In genomic region chr2:64622443-64623231, GRCh38 we compare ENCODE assay signal across 14 cellular contexts. TPM values are rescaled to one million over a fixed set of nuclear protein-coding genes. Genes with fewer than 3 reads are reported as not detected.
DNase-seq lines count a peak whose midpoint lies in the region; ATAC-seq, FAIRE-seq and TF ChIP-seq lines count a peak whose summit lies in the region.
"Had no signal": no experiment of that assay in that cellular context is flagged by ENCODE, and none has a peak within 500 bp of the region (broad histone marks: within the 10 kb centered on the region; RNA-seq: fewer than 3 reads in every experiment).

No MANE protein-coding gene starts in this region.

- H3K27ac ChIP-seq in HUES6 (ENCODE audit: low read depth, low read length): no peak overlapping the region
- H3K27ac ChIP-seq in neural progenitor cell: peak overlapping the region; percentile 60
- H3K27ac ChIP-seq: parathyroid adenoma, thyroid gland had no signal

- H4K20me1 ChIP-seq in neural progenitor cell (ENCODE audit: low read depth): no peaks in the 10 kb centered on the region

- no peak overlapping the region for H3K4me3 Mint-ChIP-seq in neural progenitor cell
- H3K4me3 Mint-ChIP-seq: activated naive CD8-positive, alpha-beta T cell; immature natural killer cell had no signal

- DNase-seq in BJ (ENCODE audit: low read depth): no peak
- no peak for DNase-seq in fibroblast of mammary gland (ENCODE audit: low read depth)
- DNase-seq in neural progenitor cell (ENCODE audit: low spot score): peak; percentile 63
- no peak for DNase-seq in midbrain (lab: John Stamatoyannopoulos, UW)
- no peak for DNase-seq in H54 (ENCODE audit: insufficient read length, low spot score)
- no peak for DNase-seq in kidney glomerular epithelial cell (lab: John Stamatoyannopoulos, UW)
- DNase-seq: DMS153, immature natural killer cell, NCI-H2081 treated with DMSO at 0.1 percent for 48 hours, thyroid gland had no signal

- H3F3A ChIP-seq in neural progenitor cell (ENCODE audit: low read depth): peaks cover 40% of the 10 kb centered on the region

- peaks cover 59% of the 10 kb centered on the region for H3K4me1 Mint-ChIP-seq in neural progenitor cell
- H3K4me1 Mint-ChIP-seq: immature natural killer cell had no signal

- no peak for ATAC-seq in GM21619 (IDR thresholded peaks at IDR 0.05; ENCODE audit: unreplicated experiment)

- CTCF ChIA-PET in BJ (lab: Yijun Ruan, JAX): interaction anchor here (0.7 to 1.6 kb wide), 3 partner anchors 10 to 576 kb away, joined by 3 to 4 read pairs (median 3); no protein-coding TSS in a partner anchor

- FAIRE-seq in H54 (lab: Jason Lieb, UNC): no peak

- H3K27ac Mint-ChIP-seq in neural progenitor cell: peak overlapping the region; percentile 3
- H3K27ac Mint-ChIP-seq: activated naive CD8-positive, alpha-beta T cell had no signal

- H3K4me3 ChIP-seq in BJ (ENCODE audit: low read depth, low read length) (no peak overlapping the region), HUES6 (ENCODE audit: low read depth, low read length) (no peak overlapping the region), fibroblast of mammary gland (ENCODE audit: control insufficient read depth, low read depth, low read length) (no peak overlapping the region), neural progenitor cell (no peak overlapping the region)
- H3K4me3 ChIP-seq: thyroid gland had no signal

- TF ChIP-seq POLR2A in H54 (IDR thresholded peaks at IDR 0.05; ENCODE audit: low read depth, low read length): no peak

- H3K36me3 ChIP-seq in BJ (ENCODE audit: control insufficient read depth, insufficient read depth, low read length) (no peaks in the 10 kb centered on the region), HUES6 (ENCODE audit: control insufficient read depth, insufficient read depth, low read length) (no peaks in the 10 kb centered on the region), neural progenitor cell (no peaks in the 10 kb centered on the region)
- H3K36me3 ChIP-seq: thyroid gland had no signal

- H3K9ac ChIP-seq in HUES6 (ENCODE audit: low read length) (peak overlapping the region; percentile 22), neural progenitor cell (no peak overlapping the region)
- H3K9ac ChIP-seq: parathyroid adenoma had no signal

- H3K4me2 ChIP-seq in neural progenitor cell: peak overlapping the region; percentile 48

- no peaks in the 10 kb centered on the region for H3K36me3 Mint-ChIP-seq in neural progenitor cell
- H3K36me3 Mint-ChIP-seq: activated naive CD8-positive, alpha-beta T cell; immature natural killer cell had no signal

- H3K27me3 ChIP-seq in BJ (ENCODE audit: control insufficient read depth, insufficient read depth, low read length) (peaks cover 11% of the 10 kb centered on the region), HUES6 (ENCODE audit: control insufficient read depth, insufficient read depth, low read length) (no peaks in the 10 kb centered on the region), neural progenitor cell (no peaks in the 10 kb centered on the region)
- H3K27me3 ChIP-seq: thyroid gland had no signal

- TF ChIP-seq CTCF in BJ (IDR thresholded peaks at IDR 0.05; ENCODE audit: insufficient read depth, low read depth, low read length): peak; percentile 33; the same call in 1 of the 2 replicates
- TF ChIP-seq CTCF in fibroblast of mammary gland (conservative IDR thresholded peaks at IDR 0.05; ENCODE audit: control insufficient read depth, insufficient read depth, low read depth, low read length): peak; percentile 29
- TF ChIP-seq CTCF in neural progenitor cell (IDR thresholded peaks at IDR 0.05): peak; percentile 42

- no peaks in the 10 kb centered on the region for H3K9me3 Mint-ChIP-seq in neural progenitor cell
- H3K9me3 Mint-ChIP-seq: immature natural killer cell had no signal

- no peaks in the 10 kb centered on the region for H3K79me2 ChIP-seq in neural progenitor cell (ENCODE audit: low read depth)
- H3K79me2 ChIP-seq: parathyroid adenoma had no signal

- POLR2A ChIA-PET in BJ (lab: Charles Lee): no interaction called here

- H3K4me1 ChIP-seq in HUES6 (ENCODE audit: control insufficient read depth, insufficient read depth, low read length) (peaks cover 38% of the 10 kb centered on the region), neural progenitor cell (peaks cover 82% of the 10 kb centered on the region)
- H3K4me1 ChIP-seq: parathyroid adenoma had no signal

- no peaks in the 10 kb centered on the region for H3K9me3 ChIP-seq in HUES6 (ENCODE audit: control insufficient read depth, insufficient read depth, low read depth, low read length)
- no peaks in the 10 kb centered on the region for H3K9me3 ChIP-seq in neural progenitor cell (ENCODE audit: low read depth)
- H3K9me3 ChIP-seq: thyroid gland had no signal

- H2AFZ ChIP-seq in neural progenitor cell (replicated peaks): peak overlapping the region; percentile 63
- H2AFZ ChIP-seq: parathyroid adenoma had no signal

- peaks cover 7% of the 10 kb centered on the region for H3K27me3 Mint-ChIP-seq in neural progenitor cell (ENCODE audit: insufficient read depth, low read depth)
- H3K27me3 Mint-ChIP-seq: activated naive CD8-positive, alpha-beta T cell had no signal

RNA-seq across cellular contexts. Expression of gene SERTAD2, which starts 31.1 kb away (rescaled TPM):
- 6.2 and 8.7 TPM in 2 replicates for polyA plus RNA-seq in BJ (2011; rRNA removed)
- 7.6 and 11.3 TPM in 2 replicates for polyA minus RNA-seq in BJ (2011; rRNA and poly(A)+ RNA removed)
- 12.2 and 19.1 TPM in 2 replicates for total RNA-seq in neural progenitor cell (ENCODE audit: low replicate concordance)
